Comparison of ENCODE assay signal across 9 cellular contexts in genomic region chrX:331145-331771, GRCh38. TPM values are rescaled to one million over a fixed set of nuclear protein-coding genes. Genes with fewer than 3 reads are reported as not detected.
DNase-seq lines count a peak whose midpoint lies in the region; ATAC-seq and TF ChIP-seq lines count a peak whose summit lies in the region.
"Had no signal": no experiment of that assay in that cellular context is flagged by ENCODE, and none has a peak within 500 bp of the region (broad histone marks: within the 10 kb centered on the region; RNA-seq: fewer than 3 reads in every experiment).

No MANE protein-coding gene starts in this region.

- 13% methylated on average over 21 of the region's 48 CpGs for WGBS in SK-N-SH (ENCODE audit: low lambda C conversion rate)

- TF ChIP-seq CTCF in SK-N-SH (IDR thresholded peaks at IDR 0.05) (no peak), foreskin keratinocyte (conservative IDR thresholded peaks at IDR 0.05) (no peak)

- CTCF ChIA-PET in SK-N-SH (lab: Yijun Ruan, JAX) = no interaction called here

- H3K4me2 ChIP-seq in SK-N-SH = no peak overlapping the region

- H3K4me3 ChIP-seq in SK-N-SH (ENCODE audit: low read depth in 2 of 2, low read length in 1 of 2) (no peak overlapping the region), rectal smooth muscle tissue (ENCODE audit: low read length) (peak overlapping the region; percentile 44)

- ATAC-seq in foreskin keratinocyte (peak; percentile 68), GM19035 (IDR thresholded peaks at IDR 0.05; ENCODE audit: unreplicated experiment) (no peak)

- no peak for TF ChIP-seq EP300 in SK-N-SH (IDR thresholded peaks at IDR 0.05; ENCODE audit: borderline replicate concordance in 1 of 2, low read depth in 1 of 2, low read length in 1 of 2)

- DNase-seq in GM03348 (ENCODE audit: low spot score) (peak; percentile 78), SK-N-SH (peak; percentile 69), foreskin keratinocyte (no peak), HUDEP-2 (lab: John Stamatoyannopoulos, UW; ENCODE audit: unreplicated experiment in 76 of 76) (no peak), SIG-M5 (lab: John Stamatoyannopoulos, UW) (no peak)
- DNase-seq in activated effector memory CD4-positive, alpha-beta T cell treated with anti-CD3 and anti-CD28 coated beads, Interleukin-2, amount 50 U/mL, for 16 hours = no peak

- no peak for TF ChIP-seq RAD21 in SK-N-SH (IDR thresholded peaks at IDR 0.05; ENCODE audit: low read length)

- H3K27ac ChIP-seq in SK-N-SH (ENCODE audit: low read depth in 2 of 2, low read length in 1 of 2) (no peak overlapping the region), foreskin keratinocyte (no peak overlapping the region), rectal smooth muscle tissue (ENCODE audit: low read depth, low read length) (no peak overlapping the region)
- H3K27ac ChIP-seq: adrenal gland had no signal

- H3K9ac ChIP-seq in SK-N-SH = no peak overlapping the region
- no peak overlapping the region for H3K9ac ChIP-seq in rectal smooth muscle tissue (ENCODE audit: low read length)

- peaks cover 0 to 2% of the 10 kb centered on the region in 2 experiments; a peak in 1 of 4 replicates for H3K4me1 ChIP-seq in SK-N-SH (ENCODE audit: control insufficient read depth in 1 of 2, insufficient read depth in 2 of 2, low read depth in 1 of 2, low read length in 1 of 2)
- no peaks in the 10 kb centered on the region for H3K4me1 ChIP-seq in foreskin keratinocyte
- peaks cover 3% of the 10 kb centered on the region for H3K4me1 ChIP-seq in rectal smooth muscle tissue (ENCODE audit: control insufficient read depth, insufficient read depth, low read length)

- no peaks in the 10 kb centered on the region for H3F3A ChIP-seq in SK-N-SH (replicated peaks; ENCODE audit: insufficient read depth)

- H3K79me2 ChIP-seq in SK-N-SH (ENCODE audit: insufficient read depth) = no peaks in the 10 kb centered on the region

- POLR2A ChIA-PET in SK-N-SH (lab: Yijun Ruan, JAX) = no interaction called here

- no peak overlapping the region for H2AFZ ChIP-seq in SK-N-SH (ENCODE audit: low read depth)

- no peaks in the 10 kb centered on the region for H3K36me3 ChIP-seq in SK-N-SH (replicated peaks in 1 of 2; ENCODE audit: control insufficient read depth in 1 of 2, insufficient read depth in 2 of 2, low read length in 1 of 2)
- no peaks in the 10 kb centered on the region for H3K36me3 ChIP-seq in rectal smooth muscle tissue (ENCODE audit: control insufficient read depth, insufficient read depth, low read length)
- H3K36me3 ChIP-seq: adrenal gland had no signal

- H4K20me1 ChIP-seq in SK-N-SH (ENCODE audit: insufficient read depth) = no peaks in the 10 kb centered on the region

- H3K9me2 ChIP-seq in SK-N-SH = no peaks in the 10 kb centered on the region

- H3K9me3 ChIP-seq in SK-N-SH = no peaks in the 10 kb centered on the region
- H3K9me3 ChIP-seq: adrenal gland had no signal

- H3K27me3 ChIP-seq in SK-N-SH (ENCODE audit: insufficient read depth) (no peaks in the 10 kb centered on the region), foreskin keratinocyte (peaks cover 16% of the 10 kb centered on the region), rectal smooth muscle tissue (ENCODE audit: control insufficient read depth, insufficient read depth, low read length) (peaks cover 12% of the 10 kb centered on the region)

TF ChIP-seq in SK-N-SH, 30 proteins besides CTCF, POLR2A, EP300 and RAD21:
- TF ChIP-seq MEF2A (IDR thresholded peaks at IDR 0.05; ENCODE audit: borderline replicate concordance, low read depth) (no peak), NRF1 (IDR thresholded peaks at IDR 0.05; ENCODE audit: low read depth, low read length) (no peak), MXI1 (IDR thresholded peaks at IDR 0.05; ENCODE audit: low read depth, low read length) (no peak), SMC3 (IDR thresholded peaks at IDR 0.05; ENCODE audit: low read depth, low read length) (no peak), TAF1 (IDR thresholded peaks at IDR 0.05; ENCODE audit: borderline replicate concordance, low read depth, low read length) (no peak), TCF12 (IDR thresholded peaks at IDR 0.05) (no peak), MAX (IDR thresholded peaks at IDR 0.05; ENCODE audit: low read depth) (no peak)

RNA-seq across cellular contexts. Expression of gene GTPBP6, which starts 12.7 kb away (rescaled TPM):
- polyA plus RNA-seq in SK-N-SH (2012; rRNA removed) (39.8 and 47.3 TPM in 2 replicates), foreskin keratinocyte (49.1 and 55.4 TPM in 2 replicates)
- 19.6 and 31.2 TPM in 2 replicates for polyA plus RNA-seq in SK-N-SH (2012; cell fraction: cytosol; rRNA removed)
- polyA plus RNA-seq in SK-N-SH (2012; cell fraction: nucleus; rRNA removed) = 39.2 and 49.4 TPM in 2 replicates
- total RNA-seq in foreskin keratinocyte = 38.7 and 48.4 TPM in 2 replicates

RNA-seq across cellular contexts. Expression of gene PLCXD1, which starts 50.1 kb away (rescaled TPM):
- polyA plus RNA-seq in SK-N-SH (2012; rRNA removed) (14.8 and 15.1 TPM in 2 replicates), foreskin keratinocyte (10.6 and 15.1 TPM in 2 replicates)
- polyA plus RNA-seq in SK-N-SH (2012; cell fraction: cytosol; rRNA removed) = 5.5 and 10.5 TPM in 2 replicates
- polyA plus RNA-seq in SK-N-SH (2012; cell fraction: nucleus; rRNA removed) = 56.7 and 65.6 TPM in 2 replicates
- total RNA-seq in foreskin keratinocyte = 15.1 and 20.5 TPM in 2 replicates

RNA-seq across cellular contexts. Expression of gene PPP2R3B, which starts 55.4 kb away (rescaled TPM):
- polyA plus RNA-seq in SK-N-SH (2012; rRNA removed) = 18.9 and 19.4 TPM in 2 replicates
- 7.3 and 11.6 TPM in 2 replicates for polyA plus RNA-seq in SK-N-SH (2012; cell fraction: cytosol; rRNA removed)
- 83.6 and 106 TPM in 2 replicates for polyA plus RNA-seq in SK-N-SH (2012; cell fraction: nucleus; rRNA removed)
- 17.1 and 20.7 TPM in 2 replicates for total RNA-seq in foreskin keratinocyte
- 18.7 and 20.0 TPM in 2 replicates for polyA plus RNA-seq in foreskin keratinocyte

Comparison
In these comparisons a context has a peak if more than half of its experiments do, and no peak if none do; other contexts are left out.
1. DNase-seq: peak in GM03348 (single experiment) and SK-N-SH (single experiment); none in foreskin keratinocyte (0 of 2), HUDEP-2 (0 of 76), activated effector memory CD4-positive, alpha-beta T cell treated with anti-CD3 and anti-CD28 coated beads, Interleukin-2, amount 50 U/mL, for 16 hours (single experiment) and SIG-M5 (single experiment).